In genomic region chr6:14001329-14002012, GRCh38 we compare ENCODE assay signal across 11 cellular contexts.
DNase-seq lines count a peak whose midpoint lies in the region; ATAC-seq and TF ChIP-seq lines count a peak whose summit lies in the region.
"Had no signal": no experiment of that assay in that cellular context is flagged by ENCODE, and none has a peak within 500 bp of the region (broad histone marks: within the 10 kb centered on the region; RNA-seq: fewer than 3 reads in every experiment).

No MANE protein-coding gene starts in this region.

- ATAC-seq in GM19035 (IDR thresholded peaks at IDR 0.05; ENCODE audit: unreplicated experiment) (no peak), HG03521 (IDR thresholded peaks at IDR 0.05; ENCODE audit: unreplicated experiment) (no peak)

- H3K27me3 Mint-ChIP-seq in Calu3 (ENCODE audit: unreplicated experiment) (no peaks in the 10 kb centered on the region), neural crest cell (ENCODE audit: low read depth) (peaks cover 2% of the 10 kb centered on the region)

- H3K27ac Mint-ChIP-seq in Calu3 (ENCODE audit: unreplicated experiment): peak overlapping the region; percentile 52
- H3K27ac Mint-ChIP-seq in neural crest cell (ENCODE audit: unreplicated experiment): peak overlapping the region; percentile 48

- H3K36me3 Mint-ChIP-seq in Calu3 (ENCODE audit: insufficient read depth, unreplicated experiment) (peaks cover 8% of the 10 kb centered on the region), neural crest cell (ENCODE audit: low read depth) (no peaks in the 10 kb centered on the region)

- DNase-seq in Calu3 (peak; percentile 54), NCI-H446 (lab: John Stamatoyannopoulos, UW) (peak; percentile 65 to 84), choroid plexus epithelial cell (ENCODE audit: low read depth) (peak; percentile 95), neural crest cell (ENCODE audit: low read depth, low spot score) (no peak), midbrain (lab: John Stamatoyannopoulos, UW) (no peak), medulla oblongata (ENCODE audit: extremely low spot score) (no peak)
- DNase-seq: activated effector memory CD4-positive, alpha-beta T cell treated with anti-CD3 and anti-CD28 coated beads, Interleukin-2, amount 50 U/mL, for 16 hours had no signal

- no peak overlapping the region for H3K4me3 ChIP-seq in choroid plexus epithelial cell (ENCODE audit: low read depth, low read length)
- H3K4me3 ChIP-seq: lung, skin epidermis had no signal

- intact Hi-C loops in Calu3 (cut with micrococcal nuclease; ENCODE audit: unreplicated experiment): no loop called here

- TF ChIP-seq CTCF in Calu3 (IDR thresholded peaks at IDR 0.05; ENCODE audit: unreplicated experiment): no peak
- no peak for TF ChIP-seq CTCF in choroid plexus epithelial cell (conservative IDR thresholded peaks at IDR 0.05; ENCODE audit: low read depth, low read length)
- no peak for TF ChIP-seq CTCF in neural crest cell (conservative IDR thresholded peaks at IDR 0.05)

- no TSS peak for BruUV-seq in Calu3 (replicated peaks; lab: Mats Ljungman, UMichigan)

- peak overlapping the region; percentile 46 for H3K4me3 Mint-ChIP-seq in Calu3 (ENCODE audit: low read depth, unreplicated experiment)
- H3K4me3 Mint-ChIP-seq in neural crest cell: no peak overlapping the region

- H3K9me3 Mint-ChIP-seq in Calu3 (ENCODE audit: low read depth, unreplicated experiment) (peaks cover 2% of the 10 kb centered on the region), neural crest cell (no peaks in the 10 kb centered on the region)

- H3K4me1 Mint-ChIP-seq in Calu3 (ENCODE audit: low read depth, unreplicated experiment) (no peaks in the 10 kb centered on the region), neural crest cell (peaks cover 5% of the 10 kb centered on the region)

- CTCF ChIA-PET in Calu3 (lab: Charles Lee): interaction anchor here (1.7 kb wide), 1 partner anchor 45 kb away, joined by 3 read pairs; no protein-coding TSS in a partner anchor

Comparison
In these comparisons a context has a peak if more than half of its experiments do, and no peak if none do; other contexts are left out.
1. DNase-seq: peak in Calu3 (single experiment), NCI-H446 (2 of 2) and choroid plexus epithelial cell (single experiment); none in neural crest cell (single experiment), midbrain (single experiment) and medulla oblongata (single experiment).